Comparison of ENCODE assay signal across 9 cellular contexts in the genomic region with DNA sequence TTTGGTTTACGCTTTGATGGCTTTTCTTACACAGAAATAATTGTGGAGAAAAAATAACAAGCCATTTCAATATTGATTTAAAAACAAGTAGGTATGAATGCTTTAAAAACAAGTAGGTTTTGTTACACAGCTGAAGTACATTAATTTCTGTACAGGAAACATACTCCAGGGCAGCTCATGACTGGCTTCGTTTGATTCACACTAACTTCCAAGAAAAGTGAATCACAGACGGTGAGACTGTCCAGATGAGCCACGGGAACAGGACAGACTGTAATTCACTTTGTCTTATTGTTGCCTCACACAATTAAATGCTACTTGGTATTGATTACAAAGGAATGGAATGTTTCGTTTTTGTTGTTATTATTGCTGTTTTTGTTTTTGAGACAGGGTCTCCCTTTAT.
"Had no signal": no experiment of that assay in that cellular context is flagged by ENCODE, and none has a peak within 500 bp of the region (broad histone marks: within the 10 kb centered on the region; RNA-seq: fewer than 3 reads in every experiment).

No MANE protein-coding gene starts in this region.

- DNase-seq: activated CD4-positive, alpha-beta T cell treated with anti-CD3 and anti-CD28 coated beads, Interleukin-2, amount 50 U/mL, for 4 hours; central memory CD4-positive, alpha-beta T cell; effector CD4-positive, alpha-beta T cell; pancreas; stimulated activated CD4-positive, alpha-beta T cell treated with anti-CD3 and anti-CD28 coated beads, Interleukin-4, amount 100 ng/mL, for 4 hours; transverse colon had no signal

- H3K27ac Mint-ChIP-seq: T-helper 1 cell treated with Interleukin-12 subunit alpha and Interleukin-12 subunit beta and Interleukin-4 antibody, amounts not matched to agents 30 μg/mL and 1 μg/mL, for 36 hours; WTC11 had no signal

- H3K4me1 Mint-ChIP-seq: WTC11 had no signal

- H3K27ac ChIP-seq: coronary artery, pancreas, transverse colon had no signal

- H3K27me3 ChIP-seq: pancreas, transverse colon had no signal

- H3K9me3 ChIP-seq: pancreas, transverse colon had no signal

- H3K4me1 ChIP-seq: pancreas, transverse colon had no signal

- ATAC-seq: pancreas, WTC11 had no signal

- H3K9me3 Mint-ChIP-seq: T-helper 1 cell treated with Interleukin-12 subunit alpha and Interleukin-12 subunit beta and Interleukin-4 antibody, amounts not matched to agents 30 μg/mL and 1 μg/mL, for 36 hours had no signal

- H3K36me3 ChIP-seq: pancreas, transverse colon had no signal

- H3K4me3 ChIP-seq: coronary artery, pancreas, transverse colon had no signal

- H3K4me3 Mint-ChIP-seq: T-helper 1 cell treated with Interleukin-12 subunit alpha and Interleukin-12 subunit beta and Interleukin-4 antibody, amounts not matched to agents 30 μg/mL and 1 μg/mL, for 36 hours; WTC11 had no signal
